Comparison of ENCODE assay signal across 19 cellular contexts in the genomic region with DNA sequence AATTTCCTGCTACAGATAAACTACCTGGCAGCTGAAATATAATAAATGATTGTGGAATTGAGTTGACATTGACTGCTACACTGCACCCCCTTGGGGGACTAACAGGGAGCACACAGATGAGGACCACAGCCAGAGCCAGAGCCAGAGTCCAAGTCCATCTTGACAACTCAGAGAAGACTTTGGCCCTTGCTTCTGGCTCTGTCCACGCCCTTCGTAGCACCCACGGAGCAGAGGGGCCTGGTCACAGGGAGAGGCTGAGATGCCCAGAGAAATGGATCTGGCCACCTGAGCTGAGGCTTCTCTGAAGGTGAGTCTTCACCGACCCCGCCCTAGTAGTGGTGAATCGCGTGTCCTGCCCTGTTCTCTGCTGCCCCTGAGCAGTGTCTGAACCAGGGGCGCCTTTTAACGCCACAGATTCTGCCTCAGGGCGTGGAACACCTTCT. TPM values are rescaled to one million over a fixed set of nuclear protein-coding genes. Genes with fewer than 3 reads are reported as not detected.
DNase-seq lines count a peak whose midpoint lies in the region; ATAC-seq and TF ChIP-seq lines count a peak whose summit lies in the region.
"Had no signal": no experiment of that assay in that cellular context is flagged by ENCODE, and none has a peak within 500 bp of the region (broad histone marks: within the 10 kb centered on the region; RNA-seq: fewer than 3 reads in every experiment).

No MANE protein-coding gene starts in this region.

- no peak for TF ChIP-seq POLR2A in esophagus squamous epithelium (IDR thresholded peaks at IDR 0.05)

- ATAC-seq in GM23338, result peak; percentile 24; the same call in 2 of the 3 replicates
- no peak for ATAC-seq in Panc1
- no peak for ATAC-seq in GM21786 (IDR thresholded peaks at IDR 0.05; ENCODE audit: unreplicated experiment)
- no peak for ATAC-seq in GM18867 (IDR thresholded peaks at IDR 0.05; ENCODE audit: unreplicated experiment)
- ATAC-seq: activated CD8-positive, alpha-beta T cell treated with anti-CD3 and anti-CD28 coated beads for 36 hours; activated T-helper 17 cell treated with anti-CD3 and anti-CD28 coated beads, Interleukin-2, amount 50 U/mL, for 72 hours had no signal

- TF ChIP-seq CTCF in GM23338 (conservative IDR thresholded peaks at IDR 0.05; ENCODE audit: low read depth in 2 of 2), result peak; percentile 12 to 20; a peak in 2 of 4 replicates
- TF ChIP-seq CTCF in Panc1 (IDR thresholded peaks at IDR 0.05), result no peak
- no peak for TF ChIP-seq CTCF in esophagus squamous epithelium (IDR thresholded peaks at IDR 0.05)
- peak; percentile 13 for TF ChIP-seq CTCF in parathyroid adenoma (IDR thresholded peaks at IDR 0.05)

- no TSS peak for BruUV-seq in Panc1 (replicated peaks; lab: Mats Ljungman, UMichigan)

- H3K79me2 ChIP-seq in GM23338 (replicated peaks; ENCODE audit: insufficient read depth) (no peaks in the 10 kb centered on the region), parathyroid adenoma (no peaks in the 10 kb centered on the region)

- no peaks in the 10 kb centered on the region for H3K9me3 ChIP-seq in Panc1 (ENCODE audit: control insufficient read depth, insufficient read depth, low read depth, low read length)
- H3K9me3 ChIP-seq in esophagus squamous epithelium, result no peaks in the 10 kb centered on the region
- no peaks in the 10 kb centered on the region for H3K9me3 ChIP-seq in parathyroid adenoma (ENCODE audit: control insufficient read depth, low read length)
- H3K9me3 ChIP-seq: ascending aorta, BE2C, thyroid gland had no signal

- no peaks in the 10 kb centered on the region for H4K20me1 ChIP-seq in GM23338 (replicated peaks; ENCODE audit: insufficient read depth)

- H3K27ac Mint-ChIP-seq in GM23338, result no peak overlapping the region
- H3K27ac Mint-ChIP-seq: activated CD8-positive, alpha-beta T cell treated with anti-CD3 and anti-CD28 coated beads for 36 hours; activated T-helper 17 cell treated with anti-CD3 and anti-CD28 coated beads, Interleukin-2, amount 50 U/mL, for 72 hours had no signal

- no peaks in the 10 kb centered on the region; the same call in 2 of the 3 replicates for H3K9me3 Mint-ChIP-seq in GM23338
- H3K9me3 Mint-ChIP-seq: activated CD8-positive, alpha-beta T cell treated with anti-CD3 and anti-CD28 coated beads for 36 hours; activated T-helper 17 cell treated with anti-CD3 and anti-CD28 coated beads, Interleukin-2, amount 50 U/mL, for 72 hours had no signal

- POLR2A ChIA-PET in Panc1 (lab: Charles Lee), result no interaction called here

- no peaks in the 10 kb centered on the region for H3K36me3 Mint-ChIP-seq in GM23338 (ENCODE audit: low read depth)

- no peak overlapping the region; the same call in 1 of the 2 replicates for H2AFZ ChIP-seq in GM23338
- H2AFZ ChIP-seq in parathyroid adenoma, result no peak overlapping the region

- CTCF ChIA-PET in Panc1 (lab: Charles Lee), result interaction anchor here (0.6 to 0.7 kb wide), 2 partner anchors 133 to 380 kb away, joined by 4 to 5 read pairs; no protein-coding TSS in a partner anchor

- H3K4me1 ChIP-seq in GM23338 (ENCODE audit: insufficient read depth), result peaks cover 6% of the 10 kb centered on the region
- peaks cover 60% of the 10 kb centered on the region for H3K4me1 ChIP-seq in Panc1 (ENCODE audit: control insufficient read depth, insufficient read depth, low read length)
- peaks cover 32 to 67% (median 35%) of the 10 kb centered on the region in 3 donors for H3K4me1 ChIP-seq in esophagus squamous epithelium
- no peaks in the 10 kb centered on the region for H3K4me1 ChIP-seq in parathyroid adenoma

- in situ Hi-C loops in Panc1 (cut with HindIII; ENCODE audit: low pct_unique_long_range_greater_than_20kb, low sequenced_read_pairs), result no loop called here

- H3K4me1 Mint-ChIP-seq in GM23338, result peaks cover 5% of the 10 kb centered on the region
- H3K4me1 Mint-ChIP-seq: activated T-helper 17 cell treated with anti-CD3 and anti-CD28 coated beads, Interleukin-2, amount 50 U/mL, for 72 hours had no signal

- no peak overlapping the region for H3K4me2 ChIP-seq in GM23338
- H3K4me2 ChIP-seq in parathyroid adenoma (ENCODE audit: low read length), result no peak overlapping the region

- H3K27me3 Mint-ChIP-seq in GM23338 (ENCODE audit: insufficient read depth, low read depth, poor library complexity), result peaks cover 7% of the 10 kb centered on the region
- H3K27me3 Mint-ChIP-seq: activated CD8-positive, alpha-beta T cell treated with anti-CD3 and anti-CD28 coated beads for 36 hours; activated T-helper 17 cell treated with anti-CD3 and anti-CD28 coated beads, Interleukin-2, amount 50 U/mL, for 72 hours had no signal

- H3K4me3 Mint-ChIP-seq in GM23338, result no peak overlapping the region
- H3K4me3 Mint-ChIP-seq: activated CD8-positive, alpha-beta T cell treated with anti-CD3 and anti-CD28 coated beads for 36 hours; activated T-helper 17 cell treated with anti-CD3 and anti-CD28 coated beads, Interleukin-2, amount 50 U/mL, for 72 hours had no signal

- no peak overlapping the region for H3K9ac ChIP-seq in parathyroid adenoma

- no peaks in the 10 kb centered on the region for H3F3A ChIP-seq in GM23338 (replicated peaks; ENCODE audit: low read depth)

- DNase-seq in GM23338 (ENCODE audit: low spot score) (no peak), Panc1 (ENCODE audit: low read depth, low spot score) (no peak), esophagus squamous epithelium (lab: John Stamatoyannopoulos, UW) (no peak), DMS153 treated with DMSO at 0.1 percent for 48 hours (lab: John Stamatoyannopoulos, UW; ENCODE audit: unreplicated experiment) (no peak), medulla oblongata (ENCODE audit: extremely low spot score) (no peak)
- DNase-seq: activated CD8-positive, alpha-beta T cell treated with anti-CD3 and anti-CD28 coated beads for 36 hours; cortex of kidney; DMS79; mesendoderm; NCI-H774; SHP77; stimulated activated CD8-positive, alpha-beta memory T cell treated with anti-CD3 and anti-CD28 coated beads, Interleukin-4, amount 100 ng/mL, for 48 hours; thyroid gland had no signal

- H3K9me2 ChIP-seq in GM23338 (ENCODE audit: insufficient read depth), result no peaks in the 10 kb centered on the region

- H3K36me3 ChIP-seq in GM23338 (ENCODE audit: insufficient read depth) (no peaks in the 10 kb centered on the region), Panc1 (ENCODE audit: control insufficient read depth, insufficient read depth, low read length) (no peaks in the 10 kb centered on the region), esophagus squamous epithelium (no peaks in the 10 kb centered on the region), parathyroid adenoma (ENCODE audit: control insufficient read depth, insufficient read depth, low read length) (no peaks in the 10 kb centered on the region)
- H3K36me3 ChIP-seq: ascending aorta, BE2C, thyroid gland had no signal

- intact Hi-C loops in Panc1 (cut with micrococcal nuclease; ENCODE audit: unreplicated experiment), result no loop called here
- intact Hi-C loops in esophagus squamous epithelium (cut with DNase I), result no loop called here

- H3K27ac ChIP-seq in GM23338 (ENCODE audit: low read depth), result no peak overlapping the region
- peak overlapping the region; percentile 93 for H3K27ac ChIP-seq in Panc1 (ENCODE audit: low read length)
- H3K27ac ChIP-seq in esophagus squamous epithelium, result peak overlapping the region; percentile 38 to 75 (median 58)
- H3K27ac ChIP-seq in parathyroid adenoma, result no peak overlapping the region
- H3K27ac ChIP-seq: ascending aorta had no signal

- no peak overlapping the region for H3K4me3 ChIP-seq in GM23338
- H3K4me3 ChIP-seq in Panc1 (ENCODE audit: low read depth in 2 of 2, low read length in 2 of 2), result no peak overlapping the region
- H3K4me3 ChIP-seq in esophagus squamous epithelium, result no peak overlapping the region
- H3K4me3 ChIP-seq in parathyroid adenoma (ENCODE audit: low read depth, low read length), result no peak overlapping the region
- H3K4me3 ChIP-seq: ascending aorta, thyroid gland had no signal

- H3K27me3 ChIP-seq in GM23338 (ENCODE audit: insufficient read depth), result no peaks in the 10 kb centered on the region
- no peaks in the 10 kb centered on the region for H3K27me3 ChIP-seq in Panc1 (ENCODE audit: control insufficient read depth, insufficient read depth, low read length)
- H3K27me3 ChIP-seq in esophagus squamous epithelium, result no peaks in the 10 kb centered on the region
- H3K27me3 ChIP-seq in parathyroid adenoma (ENCODE audit: control insufficient read depth, insufficient read depth, low read length), result no peaks in the 10 kb centered on the region
- H3K27me3 ChIP-seq: ascending aorta, BE2C, thyroid gland had no signal

- 57 to 76% methylated on average over 3 to 5 of the region's 10 CpGs for WGBS in esophagus squamous epithelium, 2 donors

RNA-seq across cellular contexts. Expression of a gene that starts 35.8 kb away (rescaled TPM):
- total RNA-seq in GM23338 (2014; rRNA removed; shearing (Covaris generic)), result 206 and 232 TPM in 2 replicates
- polyA plus RNA-seq in GM23338 (2016; fragmentation: Nextera tagmentation; extraction: Ambion mirVana), result 74.4 and 105 TPM in 2 replicates
- 547 TPM for total RNA-seq in Panc1 (2021; ENCODE audit: unreplicated experiment)
- polyA plus RNA-seq in Panc1 (2012; ENCODE audit: insufficient read length), result 391 TPM
- 100 to 1,000 TPM in 2 of 4 donors, 10 to 100 TPM in 2; 81.8 to 272 (median 121) TPM for total RNA-seq in esophagus squamous epithelium

RNA-seq across cellular contexts. Expression of a gene that starts 58.1 kb away (rescaled TPM):
- total RNA-seq in GM23338 (2014; rRNA removed; shearing (Covaris generic)), result 30.8 and 36.2 TPM in 2 replicates
- polyA plus RNA-seq in GM23338 (2016; fragmentation: Nextera tagmentation; extraction: Ambion mirVana), result 14.4 and 15.3 TPM in 2 replicates
- 64.1 TPM for total RNA-seq in Panc1 (2021; ENCODE audit: unreplicated experiment)
- 44.9 TPM for polyA plus RNA-seq in Panc1 (2012; ENCODE audit: insufficient read length)
- 10 to 100 TPM; 19.7 to 27.5 (median 23.3) TPM for total RNA-seq in esophagus squamous epithelium

Comparison
In these comparisons a context has a peak if more than half of its experiments do, and no peak if none do; other contexts are left out.
1. H3K27ac ChIP-seq: peak in Panc1 (single experiment) and esophagus squamous epithelium (4 of 4); none in GM23338 (single experiment) and parathyroid adenoma (single experiment).
2. CTCF ChIP-seq: peak in GM23338 (2 of 2) and parathyroid adenoma (single experiment); none in Panc1 (single experiment) and esophagus squamous epithelium (0 of 6).